8 cellular contexts compared by ENCODE assay signal in genomic region chr12:9284197-9284596, GRCh38.
DNase-seq lines count a peak whose midpoint lies in the region; ATAC-seq and TF ChIP-seq lines count a peak whose summit lies in the region.
"Not testable (repeated sequence)": the region's sequence is repeated elsewhere in the genome, so short reads cannot be mapped to it uniquely, and the experiment has no call there.

No MANE protein-coding gene starts in this region.

- DNase-seq in EH (ENCODE audit: low read depth) (peak; percentile 18), glutamatergic neuron (peak; percentile 23), naive B cell (peak; percentile 2)
- DNase-seq in astrocyte of the cerebellum (ENCODE audit: low read depth) = not testable (repeated sequence)

- H3K4me3 ChIP-seq in SU-DHL-6 (ENCODE audit: insufficient read depth, low read length, poor library complexity, severe bottlenecking) (peak overlapping the region; percentile 54), astrocyte of the cerebellum (ENCODE audit: low read depth, low read length) (peak overlapping the region; percentile 47)

- in situ Hi-C loops in astrocyte of the cerebellum (cut with HindIII; ENCODE audit: low sequenced_read_pairs) = not testable (repeated sequence)

- H3K9ac ChIP-seq in SU-DHL-6 (ENCODE audit: low read length) = peak overlapping the region; percentile 64

- H3K4me3 Mint-ChIP-seq in glutamatergic neuron (ENCODE audit: unreplicated experiment) = not testable (repeated sequence)
- peak overlapping the region in 7 of 8 donors; percentile 90 to 98 (median 98) for H3K4me3 Mint-ChIP-seq in naive B cell
- H3K4me3 Mint-ChIP-seq in stimulated activated naive CD8-positive, alpha-beta T cell treated with anti-CD3 and anti-CD28 coated beads, Interleukin-15, Interleukin-2, amounts not matched to agents 100 ng/mL and 50 ng/mL, for 24 hours = peak overlapping the region; percentile 95

- not testable (repeated sequence) for H3K79me2 ChIP-seq in SU-DHL-6 (ENCODE audit: insufficient read depth, low read length)

- H3K36me3 ChIP-seq in SU-DHL-6 (ENCODE audit: low read length) = not testable (repeated sequence)

- H3K36me3 Mint-ChIP-seq in glutamatergic neuron (ENCODE audit: unreplicated experiment); naive B cell; stimulated activated naive CD8-positive, alpha-beta T cell treated with anti-CD3 and anti-CD28 coated beads, Interleukin-15, Interleukin-2, amounts not matched to agents 100 ng/mL and 50 ng/mL, for 24 hours (ENCODE audit: low read depth): not testable (repeated sequence)

- H2AFZ ChIP-seq in SU-DHL-6 (ENCODE audit: low read depth, low read length, severe bottlenecking) = not testable (repeated sequence)

- H3F3A ChIP-seq in SU-DHL-6 (ENCODE audit: insufficient read depth) = not testable (repeated sequence)

- peak overlapping the region; percentile 46 for H3K4me2 ChIP-seq in SU-DHL-6 (ENCODE audit: low read depth, low read length, poor library complexity, severe bottlenecking)

- TF ChIP-seq CTCF in SU-DHL-6 (IDR thresholded peaks at IDR 0.05; ENCODE audit: insufficient read depth, low read length, poor library complexity, severe bottlenecking); astrocyte of the cerebellum (IDR thresholded peaks at IDR 0.05; ENCODE audit: low read depth, low read length, missing control alignments); glutamatergic neuron (IDR thresholded peaks at IDR 0.05; ENCODE audit: partially characterized antibody, unreplicated experiment): not testable (repeated sequence)

- not testable (repeated sequence) for H3K27ac Mint-ChIP-seq in glutamatergic neuron (ENCODE audit: unreplicated experiment)
- H3K27ac Mint-ChIP-seq in naive B cell = peak overlapping the region in 3 of 6 donors; percentile 88 to 96 (median 91)
- H3K27ac Mint-ChIP-seq in stimulated activated naive CD8-positive, alpha-beta T cell treated with anti-CD3 and anti-CD28 coated beads, Interleukin-15, Interleukin-2, amounts not matched to agents 100 ng/mL and 50 ng/mL, for 24 hours = peak overlapping the region; percentile 96

- H3K9me3 ChIP-seq in SU-DHL-6 (ENCODE audit: insufficient read depth, low read length) = not testable (repeated sequence)

- H3K27me3 ChIP-seq in SU-DHL-6 (ENCODE audit: low read length) = not testable (repeated sequence)

- not testable (repeated sequence) for H3K27ac ChIP-seq in SU-DHL-6 (ENCODE audit: low read depth, low read length)

- not testable (repeated sequence) for H3K4me1 Mint-ChIP-seq in glutamatergic neuron (ENCODE audit: low read depth, unreplicated experiment); stimulated activated naive CD8-positive, alpha-beta T cell treated with anti-CD3 and anti-CD28 coated beads, Interleukin-15, Interleukin-2, amounts not matched to agents 100 ng/mL and 50 ng/mL, for 24 hours (ENCODE audit: low read depth)
- H3K4me1 Mint-ChIP-seq in naive B cell = peaks cover 5 to 15% (median 8%) of the 10 kb centered on the region in 3 donors

- not testable (repeated sequence) for H3K9me3 Mint-ChIP-seq in glutamatergic neuron (ENCODE audit: unreplicated experiment); naive B cell; stimulated activated naive CD8-positive, alpha-beta T cell treated with anti-CD3 and anti-CD28 coated beads, Interleukin-15, Interleukin-2, amounts not matched to agents 100 ng/mL and 50 ng/mL, for 24 hours

- not testable (repeated sequence) for H4K20me1 ChIP-seq in SU-DHL-6 (ENCODE audit: low read depth, low read length)

- H3K27me3 Mint-ChIP-seq in glutamatergic neuron (ENCODE audit: unreplicated experiment); stimulated activated naive CD8-positive, alpha-beta T cell treated with anti-CD3 and anti-CD28 coated beads, Interleukin-15, Interleukin-2, amounts not matched to agents 100 ng/mL and 50 ng/mL, for 24 hours: not testable (repeated sequence)
- H3K27me3 Mint-ChIP-seq in naive B cell = peaks cover 0 to 15% (median 0%) of the 10 kb centered on the region in 3 donors

- H3K9me2 ChIP-seq in SU-DHL-6 (replicated peaks; ENCODE audit: insufficient read depth, low read length) = not testable (repeated sequence)

- ATAC-seq in GM21619 (IDR thresholded peaks at IDR 0.05; ENCODE audit: unreplicated experiment) (peak; percentile 42), HG03565 (IDR thresholded peaks at IDR 0.05; ENCODE audit: unreplicated experiment) (peak; percentile 19), naive B cell (ENCODE audit: low read depth in 2 of 2) (peak; percentile 24 to 48)
